In genomic region chr18:62847081-62847480, GRCh38 we compare ENCODE assay signal across 1 cellular context.
TF ChIP-seq lines count a peak whose summit lies in the region.

No MANE protein-coding gene starts in this region.

TF ChIP-seq in GM23338, 12 proteins besides CTCF, POLR2A, EP300 and RAD21 (continued from another document):
- TF ChIP-seq REST (IDR thresholded peaks at IDR 0.05; ENCODE audit: unreplicated experiment), result no peak
